ENCODE assay signal across 11 cellular contexts in genomic region chr1:157044326-157044725, GRCh38. TPM values are rescaled to one million over a fixed set of nuclear protein-coding genes. Genes with fewer than 3 reads are reported as not detected.
DNase-seq lines count a peak whose midpoint lies in the region; ATAC-seq and TF ChIP-seq lines count a peak whose summit lies in the region.
"Had no signal": no experiment of that assay in that cellular context is flagged by ENCODE, and none has a peak within 500 bp of the region (broad histone marks: within the 10 kb centered on the region; RNA-seq: fewer than 3 reads in every experiment).

No MANE protein-coding gene starts in this region.

- peak overlapping the region; percentile 79 for H3K4me2 ChIP-seq in neural cell (ENCODE audit: low read length)

- H3K27me3 Mint-ChIP-seq in endothelial cell (ENCODE audit: unreplicated experiment): peaks cover 5% of the 10 kb centered on the region
- H3K27me3 Mint-ChIP-seq in activated CD4-positive, alpha-beta T cell treated with anti-CD3 and anti-CD28 coated beads, Interleukin-2, amount 10 ng/mL, durations not matched to agents 24 days and 14 days: peaks cover 78% of the 10 kb centered on the region

- H2AFZ ChIP-seq in neural cell (ENCODE audit: low read depth, low read length): no peak overlapping the region

- H3K27me3 ChIP-seq in AG04450 (ENCODE audit: control insufficient read depth, insufficient read depth, low read length) (no peaks in the 10 kb centered on the region), neural cell (ENCODE audit: insufficient read depth, low read depth, low read length) (no peaks in the 10 kb centered on the region)
- H3K27me3 ChIP-seq: Peyer's patch had no signal

- peak overlapping the region; percentile 95 for H3K4me3 Mint-ChIP-seq in endothelial cell (ENCODE audit: unreplicated experiment)
- H3K4me3 Mint-ChIP-seq in activated CD4-positive, alpha-beta T cell treated with anti-CD3 and anti-CD28 coated beads, Interleukin-2, amount 10 ng/mL, durations not matched to agents 24 days and 14 days: no peak overlapping the region

- H3K4me1 Mint-ChIP-seq in endothelial cell (ENCODE audit: unreplicated experiment): peaks cover 39% of the 10 kb centered on the region
- H3K4me1 Mint-ChIP-seq in activated CD4-positive, alpha-beta T cell treated with anti-CD3 and anti-CD28 coated beads, Interleukin-2, amount 10 ng/mL, durations not matched to agents 24 days and 14 days: peaks cover 8% of the 10 kb centered on the region

- H3K4me3 ChIP-seq in AG04450 (ENCODE audit: low read depth, low read length) (peak overlapping the region; percentile 82), LNCaP clone FGC (ENCODE audit: low read depth, low read length) (peak overlapping the region; percentile 79), neural cell (ENCODE audit: low read length) (peak overlapping the region; percentile 82)

- no peak for TF ChIP-seq CTCF in AG04450 (IDR thresholded peaks at IDR 0.05; ENCODE audit: low read depth, low read length)
- TF ChIP-seq CTCF in LNCaP clone FGC (IDR thresholded peaks at IDR 0.05; ENCODE audit: control insufficient read depth, extremely low read depth, insufficient read depth): no peak
- TF ChIP-seq CTCF in endothelial cell (IDR thresholded peaks at IDR 0.05; ENCODE audit: unreplicated experiment): no peak
- TF ChIP-seq CTCF in neural cell (IDR thresholded peaks at IDR 0.05; ENCODE audit: poor library complexity, severe bottlenecking): no peak

- POLR2A ChIA-PET in AG04450 (lab: Yijun Ruan, JAX): interaction anchor here (0.7 kb wide), 1 partner anchor 94 kb away, joined by 6 read pairs; no protein-coding TSS in a partner anchor

- no peak for ATAC-seq in GM21619 (IDR thresholded peaks at IDR 0.05; ENCODE audit: unreplicated experiment)

- H3K36me3 Mint-ChIP-seq in endothelial cell (ENCODE audit: low read depth, unreplicated experiment): no peaks in the 10 kb centered on the region
- peaks cover 2% of the 10 kb centered on the region for H3K36me3 Mint-ChIP-seq in activated CD4-positive, alpha-beta T cell treated with anti-CD3 and anti-CD28 coated beads, Interleukin-2, amount 10 ng/mL, durations not matched to agents 24 days and 14 days (ENCODE audit: low read depth)

- no peaks in the 10 kb centered on the region for H3K36me3 ChIP-seq in neural cell (ENCODE audit: insufficient read depth, low read length)
- H3K36me3 ChIP-seq: Peyer's patch had no signal

- no peak for DNase-seq in AG04450 (ENCODE audit: low read depth, low spot score)
- DNase-seq in LNCaP clone FGC (ENCODE audit: low read depth): no peak
- DNase-seq in endothelial cell (ENCODE audit: low spot score): no peak
- DNase-seq in kidney glomerular epithelial cell (lab: John Stamatoyannopoulos, UW): no peak
- no peak for DNase-seq in COLO829 (ENCODE audit: low spot score)
- DNase-seq in activated CD4-positive, alpha-beta T cell treated with anti-CD3 and anti-CD28 coated beads, Interleukin-2, amount 10 ng/mL, durations not matched to agents 24 days and 14 days: no peak
- DNase-seq: DMS153; Peyer's patch; stimulated activated CD4-positive, alpha-beta T cell treated with anti-CD3 and anti-CD28 coated beads, Interleukin-2, amount 100 ng/mL, for 24 hours had no signal

- CTCF ChIA-PET in AG04450 (lab: Charles Lee): interaction anchor here (0.6 to 1.7 kb wide), 5 partner anchors 30 to 116 kb away, joined by 3 to 8 read pairs (median 4); no protein-coding TSS in a partner anchor

- no peaks in the 10 kb centered on the region for H3K9me3 ChIP-seq in AG04450 (ENCODE audit: control insufficient read depth, insufficient read depth, low read length)
- no peaks in the 10 kb centered on the region for H3K9me3 ChIP-seq in neural cell (ENCODE audit: low read length)
- H3K9me3 ChIP-seq: Peyer's patch had no signal

- peaks cover 4% of the 10 kb centered on the region for H4K20me1 ChIP-seq in neural cell (ENCODE audit: insufficient read depth)

- H3K27ac Mint-ChIP-seq in endothelial cell (ENCODE audit: unreplicated experiment): no peak overlapping the region
- no peak overlapping the region for H3K27ac Mint-ChIP-seq in activated CD4-positive, alpha-beta T cell treated with anti-CD3 and anti-CD28 coated beads, Interleukin-2, amount 10 ng/mL, durations not matched to agents 24 days and 14 days

- H3K27ac ChIP-seq in AG04450 (ENCODE audit: low read depth, low read length) (no peak overlapping the region), neural cell (ENCODE audit: low read length) (peak overlapping the region; percentile 88)

- H3K79me2 ChIP-seq in neural cell (replicated peaks; ENCODE audit: insufficient read depth, low read length): peaks cover 54% of the 10 kb centered on the region

- intact Hi-C loops in activated CD4-positive, alpha-beta T cell treated with anti-CD3 and anti-CD28 coated beads, Interleukin-2, amount 10 ng/mL, durations not matched to agents 24 days and 14 days (cut with micrococcal nuclease): no loop called here

- H3K9me2 ChIP-seq in neural cell (ENCODE audit: insufficient read depth, low read length): no peaks in the 10 kb centered on the region

- no peak for TF ChIP-seq RAD21 in neural cell (conservative IDR thresholded peaks at IDR 0.05)

- TF ChIP-seq EP300 in neural cell (conservative IDR thresholded peaks at IDR 0.05; ENCODE audit: poor library complexity, severe bottlenecking): no peak

- H3K9me3 Mint-ChIP-seq in endothelial cell (ENCODE audit: unreplicated experiment): no peaks in the 10 kb centered on the region
- H3K9me3 Mint-ChIP-seq in activated CD4-positive, alpha-beta T cell treated with anti-CD3 and anti-CD28 coated beads, Interleukin-2, amount 10 ng/mL, durations not matched to agents 24 days and 14 days: no peaks in the 10 kb centered on the region

- H3K9ac ChIP-seq in neural cell (ENCODE audit: low read length): peak overlapping the region; percentile 90

- no peaks in the 10 kb centered on the region for H3F3A ChIP-seq in neural cell (ENCODE audit: insufficient read depth, low read length, poor library complexity, severe bottlenecking)

TF ChIP-seq in neural cell, 6 proteins besides CTCF, POLR2A, EP300 and RAD21:
- TF ChIP-seq EZH2 (IDR thresholded peaks at IDR 0.05; ENCODE audit: borderline replicate concordance, insufficient read depth, low read length, poor library complexity, severe bottlenecking) (no peak), MXI1 (conservative IDR thresholded peaks at IDR 0.05; ENCODE audit: poor library complexity, severe bottlenecking) (no peak), TAF1 (IDR thresholded peaks at IDR 0.05; ENCODE audit: low read depth) (no peak), REST (IDR thresholded peaks at IDR 0.05; ENCODE audit: borderline replicate concordance) (no peak), POLR2AphosphoS5 (IDR thresholded peaks at IDR 0.05) (no peak), SMC3 (conservative IDR thresholded peaks at IDR 0.05; ENCODE audit: poor library complexity) (no peak)

RNA-seq across cellular contexts. Expression of gene ARHGEF11, which starts 1.2 kb away (rescaled TPM):
- polyA plus RNA-seq in AG04450 (2011; rRNA removed): 14.5 and 14.8 TPM in 2 replicates
- 35.8 and 41.1 TPM in 2 replicates for polyA minus RNA-seq in AG04450 (2011; rRNA and poly(A)+ RNA removed)
- 48.4 TPM for total RNA-seq in endothelial cell (ENCODE audit: unreplicated experiment)
- polyA plus RNA-seq in neural cell: 33.2 and 42.8 TPM in 2 replicates
- 63.3 and 68.9 TPM in 2 replicates for polyA minus RNA-seq in neural cell
- 1.9 and 3.1 TPM in 2 replicates for total RNA-seq in activated CD4-positive, alpha-beta T cell treated with anti-CD3 and anti-CD28 coated beads, Interleukin-2, amount 10 ng/mL, durations not matched to agents 24 days and 14 days

RNA-seq across cellular contexts. Expression of gene ETV3L, which starts 55.3 kb away (rescaled TPM):
- polyA plus RNA-seq in AG04450 (2011; rRNA removed) (0.04 and 0.07 TPM in 2 replicates), neural cell (not detected in 2 replicates)
- not detected in 2 replicates for polyA minus RNA-seq in AG04450 (2011; rRNA and poly(A)+ RNA removed)
- not detected for total RNA-seq in endothelial cell (ENCODE audit: unreplicated experiment)
- polyA minus RNA-seq in neural cell: not detected in 2 replicates
- not detected in 2 replicates for total RNA-seq in activated CD4-positive, alpha-beta T cell treated with anti-CD3 and anti-CD28 coated beads, Interleukin-2, amount 10 ng/mL, durations not matched to agents 24 days and 14 days
- total RNA-seq: Peyer's patch had no signal

Comparison
In these comparisons a context has a peak if more than half of its experiments do, and no peak if none do; other contexts are left out.
1. RNA of gene ARHGEF11, which starts 1.2 kb away (total RNA-seq): 48.4 TPM in endothelial cell (single experiment); 1.9 to 3.1 TPM in activated CD4-positive, alpha-beta T cell treated with anti-CD3 and anti-CD28 coated beads, Interleukin-2, amount 10 ng/mL, durations not matched to agents 24 days and 14 days; every median in the first group is over 10 times any median in the second.
2. Peak in every context shown above with its lines, with median percentiles within 50 percentile points of each other: H3K4me3 ChIP-seq.